In the genomic region with DNA sequence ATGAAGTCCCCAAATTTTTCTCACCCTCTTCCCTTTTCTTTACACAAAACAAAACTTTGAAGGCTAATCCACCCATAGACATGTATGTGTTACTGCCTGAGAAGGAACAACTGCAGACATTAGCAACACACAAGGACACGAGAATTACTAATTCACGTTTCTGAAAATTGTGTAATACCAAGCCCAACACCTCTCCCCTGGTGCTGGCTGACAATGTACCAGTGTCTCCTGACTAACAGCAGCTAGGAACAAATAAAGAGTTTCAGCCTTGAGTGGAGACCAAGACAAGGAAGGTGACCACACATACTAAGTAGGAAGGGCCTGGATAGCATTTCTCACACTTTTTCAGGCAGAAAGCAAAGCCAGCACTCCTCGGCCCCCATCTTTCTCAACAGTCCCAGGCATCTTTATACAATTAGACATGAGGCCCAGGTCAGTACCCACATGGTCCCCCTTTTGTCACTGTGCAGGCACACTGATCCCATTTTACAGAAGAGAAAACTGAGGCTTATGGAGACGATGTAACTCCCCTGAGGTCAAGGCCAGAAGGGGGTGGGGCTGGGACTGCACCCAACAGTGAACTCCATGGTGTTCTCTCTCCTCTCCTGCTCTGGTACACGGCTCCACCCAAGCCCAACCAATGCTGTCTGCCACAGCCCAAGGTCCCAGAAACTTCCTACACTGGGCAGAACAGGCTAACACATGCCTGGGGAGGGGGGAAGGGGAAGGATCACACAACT, we compare ENCODE assay signal across 9 cellular contexts. TPM values are rescaled to one million over a fixed set of nuclear protein-coding genes. Genes with fewer than 3 reads are reported as not detected.
DNase-seq lines count a peak whose midpoint lies in the region; ATAC-seq and FAIRE-seq lines count a peak whose summit lies in the region.
"Had no signal": no experiment of that assay in that cellular context is flagged by ENCODE, and none has a peak within 500 bp of the region (broad histone marks: within the 10 kb centered on the region; RNA-seq: fewer than 3 reads in every experiment).

No MANE protein-coding gene starts in this region.

- peak overlapping the region; percentile 33 for H3K27ac Mint-ChIP-seq in activated naive CD4-positive, alpha-beta T cell treated with anti-CD3 and anti-CD28 coated beads, Interleukin-2, amount 10 ng/mL, durations not matched to agents 7 days and 5 days
- peak overlapping the region; percentile 77 for H3K27ac Mint-ChIP-seq in dendritic cell treated with granulocyte-macrophage colony-stimulating factor and Interleukin-4, amounts not matched to agents 40 ng/mL and 50 ng/mL, for 4 days

- no peak overlapping the region for H3K4me3 Mint-ChIP-seq in activated naive CD4-positive, alpha-beta T cell treated with anti-CD3 and anti-CD28 coated beads, Interleukin-2, amount 10 ng/mL, durations not matched to agents 7 days and 5 days
- peak overlapping the region; percentile 1 for H3K4me3 Mint-ChIP-seq in dendritic cell treated with granulocyte-macrophage colony-stimulating factor and Interleukin-4, amounts not matched to agents 40 ng/mL and 50 ng/mL, for 4 days

- H3K36me3 ChIP-seq in aorta (ENCODE audit: control insufficient read depth in 1 of 2, insufficient read depth in 2 of 2, low read length in 1 of 2), result no peaks in the 10 kb centered on the region

- H3K4me1 ChIP-seq in aorta (ENCODE audit: control insufficient read depth in 1 of 2, insufficient read depth in 2 of 2, low read length in 2 of 2), result peaks cover 4 to 32% of the 10 kb centered on the region in 2 donors

- no peaks in the 10 kb centered on the region for H3K9me3 Mint-ChIP-seq in activated naive CD4-positive, alpha-beta T cell treated with anti-CD3 and anti-CD28 coated beads, Interleukin-2, amount 10 ng/mL, durations not matched to agents 7 days and 5 days
- H3K9me3 Mint-ChIP-seq in dendritic cell treated with granulocyte-macrophage colony-stimulating factor and Interleukin-4, amounts not matched to agents 40 ng/mL and 50 ng/mL, for 4 days, result no peaks in the 10 kb centered on the region

- no peak for FAIRE-seq in GM19239 (lab: Jason Lieb, UNC)

- 6 to 9% methylated on average over 5 of the region's 5 CpGs for WGBS in aorta, 2 donors

- CTCF ChIA-PET in activated naive CD4-positive, alpha-beta T cell treated with anti-CD3 and anti-CD28 coated beads, Interleukin-2, amount 10 ng/mL, durations not matched to agents 7 days and 5 days (lab: Charles Lee), result no interaction called here

- peaks cover 76% of the 10 kb centered on the region for H3K4me1 Mint-ChIP-seq in activated naive CD4-positive, alpha-beta T cell treated with anti-CD3 and anti-CD28 coated beads, Interleukin-2, amount 10 ng/mL, durations not matched to agents 7 days and 5 days
- H3K4me1 Mint-ChIP-seq in dendritic cell treated with granulocyte-macrophage colony-stimulating factor and Interleukin-4, amounts not matched to agents 40 ng/mL and 50 ng/mL, for 4 days (ENCODE audit: low read depth), result peaks cover 86% of the 10 kb centered on the region

- H3K27me3 ChIP-seq in aorta (ENCODE audit: control insufficient read depth in 1 of 2, insufficient read depth in 2 of 2, low read length in 1 of 2), result no peaks in the 10 kb centered on the region
- H3K27me3 ChIP-seq: SJSA1 had no signal

- H3K27me3 Mint-ChIP-seq in activated naive CD4-positive, alpha-beta T cell treated with anti-CD3 and anti-CD28 coated beads, Interleukin-2, amount 10 ng/mL, durations not matched to agents 7 days and 5 days, result no peaks in the 10 kb centered on the region
- H3K27me3 Mint-ChIP-seq in dendritic cell treated with granulocyte-macrophage colony-stimulating factor and Interleukin-4, amounts not matched to agents 40 ng/mL and 50 ng/mL, for 4 days, result no peaks in the 10 kb centered on the region

- DNase-seq in activated naive CD4-positive, alpha-beta T cell treated with anti-CD3 and anti-CD28 coated beads, Interleukin-2, amount 10 ng/mL, durations not matched to agents 7 days and 5 days, result no peak
- DNase-seq in activated naive CD4-positive, alpha-beta T cell (lab: John Stamatoyannopoulos, UW), result no peak
- DNase-seq in midbrain (lab: John Stamatoyannopoulos, UW), result peak; percentile 11
- DNase-seq in aorta, result peak; percentile 77 to 79
- no peak for DNase-seq in KG1 (lab: John Stamatoyannopoulos, UW)
- no peak for DNase-seq in GM19239 (ENCODE audit: insufficient read length, low spot score)
- DNase-seq in globus pallidus (ENCODE audit: low spot score), result no peak

- peak overlapping the region; percentile 39 to 71 for H3K27ac ChIP-seq in aorta (ENCODE audit: low read depth in 1 of 2, low read length in 2 of 2)
- H3K27ac ChIP-seq: SJSA1 had no signal

- peak; percentile 61 for ATAC-seq in aorta (ENCODE audit: low FRiP score)

- intact Hi-C loops in dendritic cell treated with granulocyte-macrophage colony-stimulating factor and Interleukin-4, amounts not matched to agents 40 ng/mL and 50 ng/mL, for 4 days (cut with micrococcal nuclease), result loop anchor here (10.0 kb wide), 1 partner anchor 49 kb away; no protein-coding TSS in a partner anchor
- intact Hi-C loops in aorta (cut with DNase I), result loop anchor here (5.0 kb wide), 1 partner anchor 41 kb away; no protein-coding TSS in a partner anchor

- peaks cover 16% of the 10 kb centered on the region for H3K36me3 Mint-ChIP-seq in activated naive CD4-positive, alpha-beta T cell treated with anti-CD3 and anti-CD28 coated beads, Interleukin-2, amount 10 ng/mL, durations not matched to agents 7 days and 5 days
- H3K36me3 Mint-ChIP-seq in dendritic cell treated with granulocyte-macrophage colony-stimulating factor and Interleukin-4, amounts not matched to agents 40 ng/mL and 50 ng/mL, for 4 days (ENCODE audit: low read depth), result peaks cover 7% of the 10 kb centered on the region

- no peaks in the 10 kb centered on the region for H3K9me3 ChIP-seq in aorta (ENCODE audit: control insufficient read depth, low read length)
- H3K9me3 ChIP-seq: SJSA1 had no signal

- no peak overlapping the region for H3K4me3 ChIP-seq in aorta (ENCODE audit: low read length in 2 of 2)
- H3K4me3 ChIP-seq: SJSA1 had no signal

RNA-seq across cellular contexts. Expression of gene BRD4, which starts 8.7 kb away (rescaled TPM):
- 100 to 1,000 TPM; 123 to 126 TPM for total RNA-seq in aorta
- 10 to 100 TPM; 12.3 to 50.6 TPM for polyA plus RNA-seq in aorta

RNA-seq across cellular contexts. Expression of gene AKAP8, which starts 55.9 kb away (rescaled TPM):
- 10 to 100 TPM; 35.3 to 48.1 TPM for total RNA-seq in aorta
- 10 to 100 TPM in 1 of 2 donors, 1 to 10 TPM in 1; 7.5 to 22.2 TPM for polyA plus RNA-seq in aorta

Comparison
In these comparisons a context has a peak if more than half of its experiments do, and no peak if none do; other contexts are left out.
1. DNase-seq: peak in midbrain (single experiment) and aorta (2 of 2); none in activated naive CD4-positive, alpha-beta T cell treated with anti-CD3 and anti-CD28 coated beads, Interleukin-2, amount 10 ng/mL, durations not matched to agents 7 days and 5 days (single experiment), activated naive CD4-positive, alpha-beta T cell (0 of 4), KG1 (single experiment), GM19239 (single experiment) and globus pallidus (single experiment).